16 cellular contexts compared by ENCODE assay signal in genomic region chrX:43448688-43449087, GRCh38.
DNase-seq lines count a peak whose midpoint lies in the region; ATAC-seq and TF ChIP-seq lines count a peak whose summit lies in the region.
"Had no signal": no experiment of that assay in that cellular context is flagged by ENCODE, and none has a peak within 500 bp of the region (broad histone marks: within the 10 kb centered on the region; RNA-seq: fewer than 3 reads in every experiment).

No MANE protein-coding gene starts in this region.

- DNase-seq in NCI-H510A treated with DMSO at 0.1 percent for 48 hours (lab: John Stamatoyannopoulos, UW) (peak; percentile 53), NCI-H510A (lab: John Stamatoyannopoulos, UW) (no peak), NCI-H1105 treated with DMSO at 0.1 percent for 48 hours (lab: John Stamatoyannopoulos, UW) (peak; percentile 59), NCI-H748 treated with DMSO at 0.1 percent for 48 hours (lab: John Stamatoyannopoulos, UW) (peak; percentile 48), tibial artery (no peak), upper lobe of left lung (no peak)
- no peak for DNase-seq in stimulated activated CD4-positive, alpha-beta T cell treated with anti-CD3 and anti-CD28 coated beads, Interleukin-1b, Interleukin-23, amount 100 ng/mL, for 48 hours
- DNase-seq: CD4-positive, alpha-beta T cell; COR-L47; DMS 273 treated with DMSO at 0.1 percent for 48 hours; GDM1; NCI-H146; NCI-H82 had no signal

- no peak for ATAC-seq in upper lobe of left lung (ENCODE audit: low FRiP score in 2 of 2)
- ATAC-seq: A549, Right ventricle myocardium inferior had no signal

- H3K27me3 ChIP-seq in tibial artery: no peaks in the 10 kb centered on the region
- H3K27me3 ChIP-seq in upper lobe of left lung: no peaks in the 10 kb centered on the region
- H3K27me3 ChIP-seq: SJSA1 had no signal

- 23 to 25% methylated on average over 1 of the region's 1 CpG for WGBS in upper lobe of left lung, 2 donors

- no peak for TF ChIP-seq EP300 in upper lobe of left lung (IDR thresholded peaks at IDR 0.05)

- intact Hi-C loops in tibial artery (cut with DNase I; ENCODE audit: low total_unique reads): no loop called here

- H3K4me3 ChIP-seq in tibial artery (no peak overlapping the region), upper lobe of left lung (no peak overlapping the region)
- H3K4me3 ChIP-seq: A549, SJSA1 had no signal

- TF ChIP-seq CTCF in tibial artery (IDR thresholded peaks at IDR 0.05) (no peak), upper lobe of left lung (IDR thresholded peaks at IDR 0.05) (no peak)

- no peak overlapping the region for H3K27ac ChIP-seq in tibial artery
- no peak overlapping the region for H3K27ac ChIP-seq in upper lobe of left lung
- H3K27ac ChIP-seq: A549, SJSA1 had no signal

- H3K9me3 ChIP-seq in tibial artery (peaks cover 0 to 24% (median 21%) of the 10 kb centered on the region in 3 donors), upper lobe of left lung (peaks cover 0 to 29% (median 5%) of the 10 kb centered on the region in 4 donors)
- H3K9me3 ChIP-seq: A549, SJSA1 had no signal

- H3K4me1 ChIP-seq in tibial artery (no peaks in the 10 kb centered on the region), upper lobe of left lung (no peaks in the 10 kb centered on the region)
- H3K4me1 ChIP-seq: A549, SJSA1 had no signal

- H3K36me3 ChIP-seq in tibial artery (no peaks in the 10 kb centered on the region), upper lobe of left lung (no peaks in the 10 kb centered on the region)
- H3K36me3 ChIP-seq: SJSA1 had no signal

- TF ChIP-seq POLR2A in upper lobe of left lung (IDR thresholded peaks at IDR 0.05): no peak

Comparison
In these comparisons a context has a peak if more than half of its experiments do, and no peak if none do; other contexts are left out.
1. DNase-seq: peak in NCI-H510A treated with DMSO at 0.1 percent for 48 hours (single experiment), NCI-H1105 treated with DMSO at 0.1 percent for 48 hours (single experiment) and NCI-H748 treated with DMSO at 0.1 percent for 48 hours (single experiment); none in NCI-H510A (single experiment), tibial artery (0 of 2), upper lobe of left lung (0 of 2) and stimulated activated CD4-positive, alpha-beta T cell treated with anti-CD3 and anti-CD28 coated beads, Interleukin-1b, Interleukin-23, amount 100 ng/mL, for 48 hours (single experiment).